Comparison of ENCODE assay signal across 30 cellular contexts in the genomic region with DNA sequence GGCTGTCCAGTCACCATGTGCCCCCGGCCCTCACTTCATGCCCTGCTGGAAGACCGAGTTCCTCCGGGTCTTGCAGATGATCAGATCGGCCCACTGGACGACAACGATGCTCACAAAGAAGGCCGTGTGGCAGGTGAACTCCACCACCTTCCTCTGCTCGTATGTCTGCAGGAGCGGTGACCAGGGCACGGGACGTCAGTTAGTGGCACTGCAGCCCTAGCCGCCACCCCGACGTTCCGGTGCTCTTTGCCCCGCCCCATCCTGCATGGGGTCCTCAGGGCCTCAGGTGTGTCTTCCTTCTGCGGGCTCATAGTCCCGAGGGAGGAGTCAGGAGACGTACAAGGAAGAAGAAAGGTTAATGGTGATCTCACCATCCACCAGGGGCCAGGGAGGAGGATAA. TPM values are rescaled to one million over a fixed set of nuclear protein-coding genes. Genes with fewer than 3 reads are reported as not detected.
"Had no signal": no experiment of that assay in that cellular context is flagged by ENCODE, and none has a peak within 500 bp of the region (broad histone marks: within the 10 kb centered on the region; RNA-seq: fewer than 3 reads in every experiment).

No MANE protein-coding gene starts in this region.

- H3K4me3 ChIP-seq: coronary artery, gastrocnemius medialis, heart right ventricle, lung, right atrium auricular region, sigmoid colon, spleen, thoracic aorta, tibial nerve, upper lobe of left lung had no signal

- H3K36me3 Mint-ChIP-seq: naive B cell; natural killer cell treated with Interleukin-12 subunit alpha and Interleukin-12 subunit beta and Interleukin-15 and Interleukin-18, amount 100 ng/mL, for 72 hours; stimulated activated naive B cell treated with anti-CD40 and anti-IgM and Interleukin-4, amounts not matched to agents 10 μg/mL and 1 μg/mL and 100 μg/mL, for 72 hours had no signal

- H3K36me3 ChIP-seq: gastrocnemius medialis, sigmoid colon, spleen, thoracic aorta, tibial nerve, upper lobe of left lung had no signal

- H3K9me3 ChIP-seq: gastrocnemius medialis, heart right ventricle, right atrium auricular region, sigmoid colon, spleen, thoracic aorta, tibial nerve, upper lobe of left lung had no signal

- DNase-seq: central memory CD4-positive, alpha-beta T cell; dermis blood vessel endothelial cell; effector memory CD4-positive, alpha-beta T cell; erythroblast; gastrocnemius medialis; heart right ventricle; hypothalamus; immature natural killer cell; islet precursor cell; kidney glomerular epithelial cell; naive B cell; sigmoid colon; spleen; stimulated activated CD4-positive, alpha-beta T cell treated with anti-CD3 and anti-CD28 coated beads, Interleukin-4, amount 100 ng/mL, for 4 hours; stimulated activated naive B cell treated with anti-CD40 and anti-IgM and Interleukin-4, amounts not matched to agents 10 μg/mL and 1 μg/mL and 100 μg/mL, for 72 hours had no signal

- H3K4me1 Mint-ChIP-seq: immature natural killer cell; memory B cell; naive B cell; neural crest cell; stimulated activated naive B cell treated with anti-CD40 and anti-IgM and Interleukin-4, amounts not matched to agents 10 μg/mL and 1 μg/mL and 100 μg/mL, for 72 hours had no signal

- H3K27me3 ChIP-seq: right atrium auricular region, upper lobe of left lung had no signal

- H3K27ac ChIP-seq: coronary artery, gastrocnemius medialis, heart right ventricle, parathyroid adenoma, right atrium auricular region, sigmoid colon, spleen, thoracic aorta, tibial nerve, upper lobe of left lung had no signal

- H3K27ac Mint-ChIP-seq: immature natural killer cell; memory B cell; naive B cell; natural killer cell treated with Interleukin-12 subunit alpha and Interleukin-12 subunit beta and Interleukin-15 and Interleukin-18, amount 100 ng/mL, for 72 hours; progenitor cell of endocrine pancreas; stimulated activated naive B cell treated with anti-CD40 and anti-IgM and Interleukin-4, amounts not matched to agents 10 μg/mL and 1 μg/mL and 100 μg/mL, for 72 hours; stimulated activated naive CD8-positive, alpha-beta T cell treated with anti-CD3 and anti-CD28 coated beads, Interleukin-15, Interleukin-2, amounts not matched to agents 100 ng/mL and 50 ng/mL, for 24 hours had no signal

- ATAC-seq: gastrocnemius medialis; natural killer cell treated with Interleukin-12 subunit alpha and Interleukin-12 subunit beta and Interleukin-15 and Interleukin-18, amount 100 ng/mL, for 72 hours; stimulated activated naive B cell treated with anti-CD40 and anti-IgM and Interleukin-4, amounts not matched to agents 10 μg/mL and 1 μg/mL and 100 μg/mL, for 72 hours had no signal

- H3K4me1 ChIP-seq: gastrocnemius medialis, heart right ventricle, parathyroid adenoma, right atrium auricular region, sigmoid colon, spleen, tibial nerve, upper lobe of left lung had no signal

- H3K9me3 Mint-ChIP-seq: immature natural killer cell; memory B cell; naive B cell; natural killer cell treated with Interleukin-12 subunit alpha and Interleukin-12 subunit beta and Interleukin-15 and Interleukin-18, amount 100 ng/mL, for 72 hours; neural crest cell; stimulated activated naive B cell treated with anti-CD40 and anti-IgM and Interleukin-4, amounts not matched to agents 10 μg/mL and 1 μg/mL and 100 μg/mL, for 72 hours; stimulated activated naive CD8-positive, alpha-beta T cell treated with anti-CD3 and anti-CD28 coated beads, Interleukin-15, Interleukin-2, amounts not matched to agents 100 ng/mL and 50 ng/mL, for 24 hours had no signal

- H3K4me3 Mint-ChIP-seq: immature natural killer cell; memory B cell; natural killer cell treated with Interleukin-12 subunit alpha and Interleukin-12 subunit beta and Interleukin-15 and Interleukin-18, amount 100 ng/mL, for 72 hours; neural crest cell; stimulated activated naive B cell treated with anti-CD40 and anti-IgM and Interleukin-4, amounts not matched to agents 10 μg/mL and 1 μg/mL and 100 μg/mL, for 72 hours; stimulated activated naive CD8-positive, alpha-beta T cell treated with anti-CD3 and anti-CD28 coated beads, Interleukin-15, Interleukin-2, amounts not matched to agents 100 ng/mL and 50 ng/mL, for 24 hours had no signal

- H3K27me3 Mint-ChIP-seq: natural killer cell treated with Interleukin-12 subunit alpha and Interleukin-12 subunit beta and Interleukin-15 and Interleukin-18, amount 100 ng/mL, for 72 hours; stimulated activated naive CD8-positive, alpha-beta T cell treated with anti-CD3 and anti-CD28 coated beads, Interleukin-15, Interleukin-2, amounts not matched to agents 100 ng/mL and 50 ng/mL, for 24 hours had no signal

RNA-seq across cellular contexts. Expression of gene ATP1A3, which starts 25.3 kb away (rescaled TPM):
- total RNA-seq: fibroblast of villous mesenchyme, gastrocnemius medialis, skeletal muscle tissue, tibial nerve had no signal

RNA-seq across cellular contexts. Expression of gene ERFL, which starts 40.5 kb away (rescaled TPM):
- total RNA-seq: dermis blood vessel endothelial cell, fibroblast of villous mesenchyme, gastrocnemius medialis, liver, right atrium auricular region, sigmoid colon, skeletal muscle tissue had no signal
- polyA plus RNA-seq: liver had no signal
